ENCODE assay signal across 1 cellular context in genomic region chr1:99766378-99766800, GRCh38.
TF ChIP-seq lines count a peak whose summit lies in the region.

Gene FRRS1 (minus strand): TSS chr1:99766635. CDS start chr1:99748768, 17,867 bp downstream.

TF ChIP-seq in K562, 482 proteins besides CTCF, POLR2A, EP300 and RAD21 (continued from another document):
- peak; percentile 50 for TF ChIP-seq HNRNPLL (IDR thresholded peaks at IDR 0.05; ENCODE audit: low read depth, low read length, poor library complexity, severe bottlenecking)
- no peak for TF ChIP-seq HCFC1 (IDR thresholded peaks at IDR 0.05; ENCODE audit: low read depth, low read length)
- no peak for TF ChIP-seq FOXP4 (CRISPR knock-in tag; IDR thresholded peaks at IDR 0.05; ENCODE audit: borderline replicate concordance)
- no peak for TF ChIP-seq MXD1 (CRISPR knock-in tag; IDR thresholded peaks at IDR 0.05; ENCODE audit: borderline replicate concordance, poor library complexity, severe bottlenecking)
- no peak for TF ChIP-seq U2AF1 (optimal IDR thresholded peaks at IDR 0.05; ENCODE audit: low read depth, low read length)
- peak; percentile 25; the same call in 1 of the 2 replicates for TF ChIP-seq PKNOX1 (IDR thresholded peaks at IDR 0.05)
- TF ChIP-seq SIX5 (IDR thresholded peaks at IDR 0.05; ENCODE audit: borderline replicate concordance in 1 of 2, insufficient read depth in 1 of 2, low read depth in 1 of 2, low read length in 2 of 2) = no peak
- TF ChIP-seq HOXB6 (CRISPR knock-in tag; IDR thresholded peaks at IDR 0.05; ENCODE audit: borderline replicate concordance) = no peak
- no peak for TF ChIP-seq SAFB2 (IDR thresholded peaks at IDR 0.05; ENCODE audit: borderline replicate concordance, low read depth, low read length, severe bottlenecking)
- TF ChIP-seq ZNF431 (CRISPR knock-in tag; IDR thresholded peaks at IDR 0.05) = 0 out of 2 replicates have a peak, but pooled peaks have one; percentile 43
- TF ChIP-seq POLR2H (tag; IDR thresholded peaks at IDR 0.05; ENCODE audit: low read depth) = peak; percentile 75; the same call in 1 of the 2 replicates
- peak; percentile 83 for TF ChIP-seq TBP (optimal IDR thresholded peaks at IDR 0.05; ENCODE audit: low read depth, low read length)
- TF ChIP-seq ZNF511 (CRISPR knock-in tag; IDR thresholded peaks at IDR 0.05) = no peak
- peak; percentile 99 for TF ChIP-seq HMBOX1 (IDR thresholded peaks at IDR 0.05)
- TF ChIP-seq CBX3 (IDR thresholded peaks at IDR 0.05; ENCODE audit: borderline replicate concordance in 1 of 2, low read length in 2 of 2) = no peak
- peak; percentile 36 for TF ChIP-seq CBFA2T3 (IDR thresholded peaks at IDR 0.05)
- peak; percentile 59; the same call in 1 of the 2 replicates for TF ChIP-seq SOX6 (IDR thresholded peaks at IDR 0.05)
- TF ChIP-seq ZMIZ1 (IDR thresholded peaks at IDR 0.05; ENCODE audit: low read depth in 2 of 2, low read length in 2 of 2) = 0 out of 4 replicates have a peak, but pooled peaks of 1 of the 2 experiments have one; percentile 16
- peak; percentile 66; the same call in 1 of the 2 replicates for TF ChIP-seq JUND (IDR thresholded peaks at IDR 0.05; ENCODE audit: borderline replicate concordance, low read depth, low read length)
- no peak; the same call in 2 of the 3 replicates for TF ChIP-seq JUND (tag; IDR thresholded peaks at IDR 0.05; ENCODE audit: borderline replicate concordance, low read depth, low read length)
- no peak for TF ChIP-seq ZHX1 (conservative IDR thresholded peaks at IDR 0.05; ENCODE audit: low read length)
- TF ChIP-seq CXXC5 (CRISPR knock-in tag; IDR thresholded peaks at IDR 0.05) = peak; percentile 48
- 0 out of 2 replicates have a peak, but pooled peaks have one; percentile 49 for TF ChIP-seq KLF1 (tag; IDR thresholded peaks at IDR 0.05)
- TF ChIP-seq XRCC4 (IDR thresholded peaks at IDR 0.05; ENCODE audit: extremely low read depth, insufficient read depth, insufficient read length) = no peak
- 0 out of 2 replicates have a peak, but pooled peaks have one; percentile 72 for TF ChIP-seq KAT7 (CRISPR knock-in tag; IDR thresholded peaks at IDR 0.05; ENCODE audit: borderline replicate concordance)
- TF ChIP-seq MCM3 (IDR thresholded peaks at IDR 0.05) = no peak
